17 cellular contexts compared by ENCODE assay signal in the genomic region with DNA sequence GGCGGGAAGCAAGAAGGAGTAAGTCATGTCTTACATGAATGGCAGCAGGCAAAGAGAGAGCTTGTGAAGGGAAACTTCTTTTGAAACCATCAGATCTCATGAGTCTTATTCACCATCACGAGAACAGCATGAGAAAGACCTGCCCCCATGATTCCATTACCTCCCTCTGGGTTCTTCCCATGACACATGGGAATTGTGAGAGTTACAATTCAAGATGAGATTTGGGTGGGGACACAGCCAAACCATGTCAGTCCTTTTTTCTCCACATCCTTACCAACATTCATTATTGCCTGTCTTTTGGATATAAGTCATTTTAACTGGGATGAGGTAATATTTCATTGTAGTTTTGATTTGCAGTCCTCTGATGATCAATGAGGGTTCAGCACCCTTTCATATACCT.
"Had no signal": no experiment of that assay in that cellular context is flagged by ENCODE, and none has a peak within 500 bp of the region (broad histone marks: within the 10 kb centered on the region; RNA-seq: fewer than 3 reads in every experiment).

No MANE protein-coding gene starts in this region.

- ATAC-seq: activated CD8-positive, alpha-beta T cell treated with anti-CD3 and anti-CD28 coated beads for 36 hours; left lung; stimulated activated naive CD8-positive, alpha-beta T cell treated with anti-CD3 and anti-CD28 coated beads, Interleukin-15, Interleukin-2, amounts not matched to agents 100 U/mL and 50 U/mL, for 24 hours had no signal

- H3K9me3 ChIP-seq: left lung had no signal

- H3K4me3 ChIP-seq: esophagus muscularis mucosa, left lung, skin epidermis, tibial artery had no signal

- DNase-seq: activated CD4-positive, alpha-beta T cell treated with anti-CD3 and anti-CD28 coated beads, Interleukin-2, amount 10 ng/mL, durations not matched to agents 24 days and 14 days; activated CD8-positive, alpha-beta T cell treated with anti-CD3 and anti-CD28 coated beads for 36 hours; activated naive CD4-positive, alpha-beta T cell treated with Interleukin-2 at 50 U/mL for 16 hours; activated naive CD8-positive, alpha-beta T cell treated with anti-CD3 and anti-CD28 coated beads, Interleukin-2, amount 10 ng/mL, durations not matched to agents 7 days and 5 days; activated T-cell treated with anti-CD3 and anti-CD28 coated beads, Interleukin-2, amount 50 U/mL, for 24 hours; amygdala; cortex of kidney; hippocampal formation; left lung; occipital lobe; stimulated activated naive CD8-positive, alpha-beta T cell treated with anti-CD3 and anti-CD28 coated beads, Interleukin-15, Interleukin-2, amounts not matched to agents 100 U/mL and 50 U/mL, for 24 hours; substantia nigra; T-helper 1 cell; T-helper 9 cell; tibial artery had no signal

- H3K27ac ChIP-seq: esophagus muscularis mucosa, left lung, skin epidermis, tibial artery had no signal

- H3K27me3 ChIP-seq: esophagus muscularis mucosa, left lung, tibial artery had no signal

- H3K36me3 ChIP-seq: esophagus muscularis mucosa, left lung, tibial artery had no signal

- H3K4me1 ChIP-seq: esophagus muscularis mucosa, left lung, tibial artery had no signal
